8 cellular contexts compared by ENCODE assay signal in the genomic region with DNA sequence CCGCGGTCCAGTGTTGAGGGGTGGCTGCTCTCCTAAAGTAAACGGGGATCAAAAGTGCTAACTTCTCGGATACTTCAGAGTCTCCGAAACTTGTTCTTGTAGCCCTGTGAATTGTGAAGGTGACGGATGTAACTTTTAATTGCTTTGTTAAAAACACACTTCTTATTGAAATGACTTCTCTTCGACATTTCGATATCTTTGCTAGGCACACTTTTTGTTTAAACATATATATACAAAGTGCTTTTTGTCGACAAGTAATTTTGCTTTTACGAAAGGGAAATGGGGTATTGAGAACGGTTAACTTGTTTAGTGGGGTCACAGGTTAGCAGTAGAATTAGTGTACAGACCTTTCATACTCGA. TPM values are rescaled to one million over a fixed set of nuclear protein-coding genes. Genes with fewer than 3 reads are reported as not detected.
A peak's percentile ranks its signal among the peaks of the same experiment; 100 is the strongest.
DNase-seq lines count a peak whose midpoint lies in the region; ATAC-seq lines count a peak whose summit lies in the region.

No MANE protein-coding gene starts in this region.

- no peaks in the 10 kb centered on the region for H3K36me3 ChIP-seq in iPS DF 6.9 (ENCODE audit: control insufficient read depth, insufficient read depth, low read length)

- DNase-seq in activated naive CD4-positive, alpha-beta T cell treated with anti-CD3 and anti-CD28 coated beads, Interleukin-2, amount 10 ng/mL, durations not matched to agents 7 days and 5 days: no peak
- DNase-seq in activated naive CD4-positive, alpha-beta T cell (lab: John Stamatoyannopoulos, UW): no peak
- DNase-seq in activated CD4-positive, alpha-beta memory T cell treated with anti-CD3 and anti-CD28 coated beads, Interleukin-2, amount 10 ng/mL, durations not matched to agents 7 days and 5 days: no peak
- no peak for DNase-seq in iPS DF 6.9 (ENCODE audit: low read depth, low spot score)
- no peak for DNase-seq in stimulated activated naive B cell treated with anti-CD40 and anti-IgM and Interleukin-4, amounts not matched to agents 10 μg/mL and 1 μg/mL and 100 μg/mL, for 72 hours

- peak overlapping the region; percentile 94 for H3K27ac Mint-ChIP-seq in activated naive CD4-positive, alpha-beta T cell treated with anti-CD3 and anti-CD28 coated beads, Interleukin-2, amount 10 ng/mL, durations not matched to agents 7 days and 5 days
- H3K27ac Mint-ChIP-seq in activated CD4-positive, alpha-beta memory T cell treated with anti-CD3 and anti-CD28 coated beads, Interleukin-2, amount 10 ng/mL, durations not matched to agents 7 days and 5 days: peak overlapping the region; percentile 89
- peak overlapping the region; percentile 56 for H3K27ac Mint-ChIP-seq in stimulated activated naive B cell treated with anti-CD40 and anti-IgM and Interleukin-4, amounts not matched to agents 10 μg/mL and 1 μg/mL and 100 μg/mL, for 72 hours

- H3K4me3 Mint-ChIP-seq in activated naive CD4-positive, alpha-beta T cell treated with anti-CD3 and anti-CD28 coated beads, Interleukin-2, amount 10 ng/mL, durations not matched to agents 7 days and 5 days: peak overlapping the region; percentile 85
- H3K4me3 Mint-ChIP-seq in activated CD4-positive, alpha-beta memory T cell treated with anti-CD3 and anti-CD28 coated beads, Interleukin-2, amount 10 ng/mL, durations not matched to agents 7 days and 5 days: peak overlapping the region; percentile 85
- peak overlapping the region; percentile 74 to 86 for H3K4me3 Mint-ChIP-seq in stimulated activated naive B cell treated with anti-CD40 and anti-IgM and Interleukin-4, amounts not matched to agents 10 μg/mL and 1 μg/mL and 100 μg/mL, for 72 hours

- no peak overlapping the region for H3K27ac ChIP-seq in iPS DF 6.9 (ENCODE audit: low read length)

- no peaks in the 10 kb centered on the region; the same call in 1 of the 2 replicates for H3K9me3 ChIP-seq in iPS DF 6.9 (ENCODE audit: control insufficient read depth, insufficient read depth, low read length)

- H3K4me1 Mint-ChIP-seq in activated naive CD4-positive, alpha-beta T cell treated with anti-CD3 and anti-CD28 coated beads, Interleukin-2, amount 10 ng/mL, durations not matched to agents 7 days and 5 days: peaks cover 36% of the 10 kb centered on the region
- H3K4me1 Mint-ChIP-seq in activated CD4-positive, alpha-beta memory T cell treated with anti-CD3 and anti-CD28 coated beads, Interleukin-2, amount 10 ng/mL, durations not matched to agents 7 days and 5 days: peaks cover 40% of the 10 kb centered on the region
- H3K4me1 Mint-ChIP-seq in stimulated activated naive B cell treated with anti-CD40 and anti-IgM and Interleukin-4, amounts not matched to agents 10 μg/mL and 1 μg/mL and 100 μg/mL, for 72 hours: peaks cover 24 to 26% of the 10 kb centered on the region in 2 donors

- H3K9me3 Mint-ChIP-seq in activated naive CD4-positive, alpha-beta T cell treated with anti-CD3 and anti-CD28 coated beads, Interleukin-2, amount 10 ng/mL, durations not matched to agents 7 days and 5 days: peaks cover 27% of the 10 kb centered on the region
- peaks cover 30% of the 10 kb centered on the region for H3K9me3 Mint-ChIP-seq in activated CD4-positive, alpha-beta memory T cell treated with anti-CD3 and anti-CD28 coated beads, Interleukin-2, amount 10 ng/mL, durations not matched to agents 7 days and 5 days
- peaks cover 23 to 25% of the 10 kb centered on the region in 2 donors for H3K9me3 Mint-ChIP-seq in stimulated activated naive B cell treated with anti-CD40 and anti-IgM and Interleukin-4, amounts not matched to agents 10 μg/mL and 1 μg/mL and 100 μg/mL, for 72 hours

- H3K4me3 ChIP-seq in iPS DF 6.9 (ENCODE audit: low read length): peak overlapping the region; percentile 98

- peaks cover 14% of the 10 kb centered on the region for H3K27me3 Mint-ChIP-seq in activated naive CD4-positive, alpha-beta T cell treated with anti-CD3 and anti-CD28 coated beads, Interleukin-2, amount 10 ng/mL, durations not matched to agents 7 days and 5 days
- H3K27me3 Mint-ChIP-seq in activated CD4-positive, alpha-beta memory T cell treated with anti-CD3 and anti-CD28 coated beads, Interleukin-2, amount 10 ng/mL, durations not matched to agents 7 days and 5 days: peaks cover 23% of the 10 kb centered on the region
- peaks cover 18% of the 10 kb centered on the region in 2 donors for H3K27me3 Mint-ChIP-seq in stimulated activated naive B cell treated with anti-CD40 and anti-IgM and Interleukin-4, amounts not matched to agents 10 μg/mL and 1 μg/mL and 100 μg/mL, for 72 hours

- H3K36me3 Mint-ChIP-seq in activated naive CD4-positive, alpha-beta T cell treated with anti-CD3 and anti-CD28 coated beads, Interleukin-2, amount 10 ng/mL, durations not matched to agents 7 days and 5 days: peaks cover 36% of the 10 kb centered on the region
- H3K36me3 Mint-ChIP-seq in activated CD4-positive, alpha-beta memory T cell treated with anti-CD3 and anti-CD28 coated beads, Interleukin-2, amount 10 ng/mL, durations not matched to agents 7 days and 5 days (ENCODE audit: low read depth): peaks cover 43% of the 10 kb centered on the region
- H3K36me3 Mint-ChIP-seq in stimulated activated naive B cell treated with anti-CD40 and anti-IgM and Interleukin-4, amounts not matched to agents 10 μg/mL and 1 μg/mL and 100 μg/mL, for 72 hours: peaks cover 38 to 39% of the 10 kb centered on the region in 2 donors

- no CpG with 5 or more reads among the region's 12 CpGs for whole genome bisulfite sequencing in iPS DF 6.9 (ENCODE audit: insufficient coverage, insufficient read length)

- peaks cover 2% of the 10 kb centered on the region; the same call in 1 of the 2 replicates for H3K27me3 ChIP-seq in iPS DF 6.9 (ENCODE audit: control insufficient read depth, insufficient read depth, low read length)

- POLR2A ChIA-PET in activated CD4-positive, alpha-beta memory T cell treated with anti-CD3 and anti-CD28 coated beads, Interleukin-2, amount 10 ng/mL, durations not matched to agents 7 days and 5 days (lab: Charles Lee): interaction anchor here (1.6 to 2.3 kb wide), 2 partner anchors 89 to 609 kb away, joined by 4 to 8 read pairs; no protein-coding TSS in a partner anchor

- CTCF ChIA-PET in activated naive CD4-positive, alpha-beta T cell treated with anti-CD3 and anti-CD28 coated beads, Interleukin-2, amount 10 ng/mL, durations not matched to agents 7 days and 5 days (lab: Charles Lee): interaction anchor here (0.8 kb wide), 1 partner anchor 117 kb away, joined by 3 read pairs; no protein-coding TSS in a partner anchor
- CTCF ChIA-PET in activated CD4-positive, alpha-beta memory T cell treated with anti-CD3 and anti-CD28 coated beads, Interleukin-2, amount 10 ng/mL, durations not matched to agents 7 days and 5 days (lab: Charles Lee): no interaction called here

- no peak for ATAC-seq in stimulated activated naive B cell treated with anti-CD40 and anti-IgM and Interleukin-4, amounts not matched to agents 10 μg/mL and 1 μg/mL and 100 μg/mL, for 72 hours (replicated peaks)
- ATAC-seq in HG03521 (IDR thresholded peaks at IDR 0.05; ENCODE audit: unreplicated experiment): no peak
- no peak for ATAC-seq in GM21360 (IDR thresholded peaks at IDR 0.05; ENCODE audit: unreplicated experiment)
- ATAC-seq in HG02970 (IDR thresholded peaks at IDR 0.05; ENCODE audit: low FRiP score, unreplicated experiment): no peak

- peaks cover 1% of the 10 kb centered on the region; the same call in 1 of the 2 replicates for H3K4me1 ChIP-seq in iPS DF 6.9 (ENCODE audit: control insufficient read depth, insufficient read depth, low read length)

RNA-seq across cellular contexts. Expression of a gene that starts 0.6 kb away (rescaled TPM):
- total RNA-seq in activated CD4-positive, alpha-beta memory T cell treated with anti-CD3 and anti-CD28 coated beads, Interleukin-2, amount 10 ng/mL, durations not matched to agents 7 days and 5 days: 10 to 100 TPM; 25.7 to 27.2 TPM
